Comparison of ENCODE assay signal across 22 cellular contexts in genomic region chr4:88409789-88410188, GRCh38. TPM values are rescaled to one million over a fixed set of nuclear protein-coding genes. Genes with fewer than 3 reads are reported as not detected.
A peak's percentile ranks its signal among the peaks of the same experiment; 100 is the strongest.
DNase-seq lines count a peak whose midpoint lies in the region; ATAC-seq and TF ChIP-seq lines count a peak whose summit lies in the region.
"Had no signal": no experiment of that assay in that cellular context is flagged by ENCODE, and none has a peak within 500 bp of the region (broad histone marks: within the 10 kb centered on the region; RNA-seq: fewer than 3 reads in every experiment).

No MANE protein-coding gene starts in this region.

- peak overlapping the region; percentile 8 for H3K27ac Mint-ChIP-seq in CD8-positive, alpha-beta T cell
- H3K27ac Mint-ChIP-seq: B cell; CD4-positive, alpha-beta T cell had no signal

- intact Hi-C loops in CD8-positive, alpha-beta T cell (cut with DNase I, micrococcal nuclease) = no loop called here
- intact Hi-C loops in colonic mucosa (cut with DNase I) = no loop called here

- TF ChIP-seq CTCF in CD8-positive, alpha-beta T cell (IDR thresholded peaks at IDR 0.05) = no peak
- no peak for TF ChIP-seq CTCF in colonic mucosa (IDR thresholded peaks at IDR 0.05)

- H3K9me3 Mint-ChIP-seq in CD8-positive, alpha-beta T cell = no peaks in the 10 kb centered on the region
- H3K9me3 Mint-ChIP-seq: CD4-positive, alpha-beta T cell; CD8-positive, alpha-beta memory T cell had no signal

- H3K4me1 ChIP-seq in CD8-positive, alpha-beta T cell (ENCODE audit: insufficient read depth, low read length) = no peaks in the 10 kb centered on the region
- no peaks in the 10 kb centered on the region for H3K4me1 ChIP-seq in colonic mucosa
- H3K4me1 ChIP-seq: A549; BLaER1 treated with 17β-estradiol and CSF1 and Interleukin-3, amounts not matched to agents 10 nM and 100 nM had no signal

- no peak overlapping the region for H3K9ac ChIP-seq in colonic mucosa (ENCODE audit: low read depth in 2 of 2, low read length in 2 of 2)
- H3K9ac ChIP-seq: BLaER1 treated with 17β-estradiol and CSF1 and Interleukin-3, amounts not matched to agents 10 nM and 100 nM had no signal

- peaks cover 71% of the 10 kb centered on the region for H3K36me3 Mint-ChIP-seq in CD8-positive, alpha-beta T cell

- no peaks in the 10 kb centered on the region for H3K9me3 ChIP-seq in CD8-positive, alpha-beta T cell (ENCODE audit: low read length)
- H3K9me3 ChIP-seq in colonic mucosa = no peaks in the 10 kb centered on the region
- H3K9me3 ChIP-seq: A549; BLaER1 treated with 17β-estradiol and CSF1 and Interleukin-3, amounts not matched to agents 10 nM and 100 nM had no signal

- H3K36me3 ChIP-seq in CD8-positive, alpha-beta T cell (ENCODE audit: insufficient read depth, low read length) = peaks cover 4% of the 10 kb centered on the region
- no peaks in the 10 kb centered on the region for H3K36me3 ChIP-seq in colonic mucosa

- CTCF ChIA-PET in CD8-positive, alpha-beta T cell (lab: Charles Lee) = interaction anchor here (1.3 kb wide), 1 partner anchor 130 kb away, joined by 3 read pairs; no protein-coding TSS in a partner anchor

- peak; percentile 11 for DNase-seq in DMS53 (lab: John Stamatoyannopoulos, UW)
- no peak for DNase-seq in DMS53 treated with DMSO at 0.1 percent for 48 hours (lab: John Stamatoyannopoulos, UW; ENCODE audit: unreplicated experiment)
- no peak for DNase-seq in CD8-positive, alpha-beta T cell
- peak; percentile 8 for DNase-seq in kidney tubule cell (ENCODE audit: low spot score)
- no peak for DNase-seq in colonic mucosa
- DNase-seq: AML-193; CD4-positive, alpha-beta T cell; CD8-positive, alpha-beta memory T cell; COR-L47; DMS 273 treated with DMSO at 0.1 percent for 48 hours; DMS153; DMS79; DND-41; EL; GDM1 had no signal

- no peak overlapping the region for H3K27ac ChIP-seq in CD8-positive, alpha-beta T cell (ENCODE audit: low read depth, low read length)
- H3K27ac ChIP-seq in colonic mucosa = no peak overlapping the region
- H3K27ac ChIP-seq: 22Rv1; A549; BLaER1 treated with 17β-estradiol and CSF1 and Interleukin-3, amounts not matched to agents 10 nM and 100 nM; C4-2B had no signal

- H3K27me3 Mint-ChIP-seq in CD8-positive, alpha-beta T cell (ENCODE audit: low read depth) = no peaks in the 10 kb centered on the region
- H3K27me3 Mint-ChIP-seq: B cell; CD4-positive, alpha-beta T cell; CD8-positive, alpha-beta memory T cell had no signal

- ATAC-seq in CD8-positive, alpha-beta T cell = no peak
- no peak for ATAC-seq in GM18861 (IDR thresholded peaks at IDR 0.05; ENCODE audit: unreplicated experiment)
- ATAC-seq: A549, GM12878 had no signal

- no peaks in the 10 kb centered on the region for H3K4me1 Mint-ChIP-seq in CD8-positive, alpha-beta T cell (ENCODE audit: low read depth)
- H3K4me1 Mint-ChIP-seq: B cell; CD8-positive, alpha-beta memory T cell had no signal

- no peak overlapping the region for H3K4me3 ChIP-seq in CD8-positive, alpha-beta T cell (ENCODE audit: low read depth, low read length)
- H3K4me3 ChIP-seq in colonic mucosa = no peak overlapping the region
- H3K4me3 ChIP-seq: A549; BLaER1 treated with 17β-estradiol and CSF1 and Interleukin-3, amounts not matched to agents 10 nM and 100 nM; GM12878 had no signal

- POLR2A ChIA-PET in CD8-positive, alpha-beta T cell (lab: Charles Lee) = no interaction called here

- no peak overlapping the region for H3K4me3 Mint-ChIP-seq in CD8-positive, alpha-beta T cell
- H3K4me3 Mint-ChIP-seq: B cell; CD4-positive, alpha-beta T cell; CD8-positive, alpha-beta memory T cell had no signal

- no peaks in the 10 kb centered on the region for H3K27me3 ChIP-seq in CD8-positive, alpha-beta T cell (ENCODE audit: insufficient read depth, low read length)
- no peaks in the 10 kb centered on the region for H3K27me3 ChIP-seq in colonic mucosa
- H3K27me3 ChIP-seq: BLaER1 treated with 17β-estradiol and CSF1 and Interleukin-3, amounts not matched to agents 10 nM and 100 nM had no signal

RNA-seq across cellular contexts. Expression of gene HERC6, which starts 31.1 kb away (rescaled TPM):
- 1 to 10 TPM; 8.2 TPM for total RNA-seq in CD8-positive, alpha-beta T cell
- total RNA-seq in colonic mucosa = 1 to 10 TPM; 6.2 to 6.3 TPM

RNA-seq across cellular contexts. Expression of gene HERC5, which starts 47.1 kb away (rescaled TPM):
- total RNA-seq in CD8-positive, alpha-beta T cell = 10 to 100 TPM; 13.2 to 13.5 TPM
- 1 to 10 TPM in 1 of 2 donors, under 1 TPM in 1; 0.79 to 1.4 TPM for total RNA-seq in colonic mucosa

Comparison
In these comparisons a context has a peak if more than half of its experiments do, and no peak if none do; other contexts are left out.
1. DNase-seq: peak in DMS53 (single experiment) and kidney tubule cell (single experiment); none in DMS53 treated with DMSO at 0.1 percent for 48 hours (single experiment), CD8-positive, alpha-beta T cell (0 of 7) and colonic mucosa (single experiment).
2. RNA of gene HERC5, which starts 47.1 kb away (total RNA-seq): 13.2 to 13.5 TPM in CD8-positive, alpha-beta T cell; 0.79 to 1.4 TPM in colonic mucosa; every median in the first group is over 4 times any median in the second.